ENCODE assay signal across 1 cellular context in the genomic region with DNA sequence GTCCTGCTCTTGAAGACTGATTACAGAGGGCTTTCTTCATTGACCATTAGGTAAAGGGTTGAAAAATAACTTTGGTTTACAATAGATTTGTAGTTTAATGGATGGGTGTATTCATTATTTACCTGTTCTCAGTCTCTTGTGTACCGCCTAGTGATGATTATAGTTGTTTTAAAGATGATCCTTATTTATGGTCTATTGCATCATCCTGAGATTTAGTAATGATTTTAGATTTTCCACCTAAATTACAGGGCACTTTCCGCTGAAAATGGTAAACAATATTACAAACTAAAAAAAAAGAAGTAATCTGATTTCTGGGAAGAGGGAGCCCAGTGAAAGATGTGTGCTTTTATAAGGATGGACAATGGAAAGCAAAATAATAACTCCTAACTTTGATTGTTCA.
A peak's percentile ranks its signal among the peaks of the same experiment; 100 is the strongest.
TF ChIP-seq lines count a peak whose summit lies in the region.

No MANE protein-coding gene starts in this region.

TF ChIP-seq in HepG2, 621 proteins besides CTCF, POLR2A, EP300 and RAD21 (continued from another document):
- TF ChIP-seq ATF7 (IDR thresholded peaks at IDR 0.05): peak; percentile 34; the same call in 1 of the 2 replicates
- no peak for TF ChIP-seq ATF7 (CRISPR knock-in tag; IDR thresholded peaks at IDR 0.05)
